In the genomic region with DNA sequence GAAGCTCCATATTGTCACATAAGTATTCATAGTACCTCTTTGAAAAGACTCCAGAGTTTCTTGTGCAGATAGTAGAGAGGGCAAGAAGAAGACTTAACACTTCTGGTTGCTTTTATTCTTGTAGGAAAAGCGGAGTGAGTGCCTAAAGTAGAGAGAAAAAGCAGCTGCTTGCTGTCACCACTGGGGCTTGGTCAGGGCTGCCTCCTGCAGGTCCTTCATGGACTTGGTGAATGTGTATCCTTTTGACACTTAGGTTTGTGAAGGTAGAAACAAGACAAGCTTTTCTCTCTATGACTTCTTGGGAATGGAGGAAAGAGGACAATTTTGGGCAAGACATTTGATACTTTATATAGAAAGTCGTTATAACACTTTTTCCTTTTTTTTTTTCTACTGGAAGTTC, we compare ENCODE assay signal across 11 cellular contexts.
DNase-seq lines count a peak whose midpoint lies in the region; ATAC-seq, FAIRE-seq and TF ChIP-seq lines count a peak whose summit lies in the region.
"Had no signal": no experiment of that assay in that cellular context is flagged by ENCODE, and none has a peak within 500 bp of the region (broad histone marks: within the 10 kb centered on the region; RNA-seq: fewer than 3 reads in every experiment).

No MANE protein-coding gene starts in this region.

- no peaks in the 10 kb centered on the region for H3K9me3 ChIP-seq in upper lobe of right lung

- H3K27ac ChIP-seq in upper lobe of right lung = no peak overlapping the region

- H3K4me3 ChIP-seq in bronchial epithelial cell (ENCODE audit: low read depth, low read length) = no peak overlapping the region
- H3K4me3 ChIP-seq in upper lobe of right lung = no peak overlapping the region

- DNase-seq in NCI-H1092 treated with DMSO at 0.1 percent for 48 hours (lab: John Stamatoyannopoulos, UW) = peak; percentile 4
- no peak for DNase-seq in NCI-H1092 (lab: John Stamatoyannopoulos, UW)
- DNase-seq in HT-29 (ENCODE audit: low spot score) = peak; percentile 7
- DNase-seq in bronchial epithelial cell (ENCODE audit: low read depth) = peak; percentile 26
- peak in 6 of 10 donors; percentile 22 to 88 (median 51) for DNase-seq in posterior cingulate gyrus
- DNase-seq in upper lobe of right lung = no peak
- DNase-seq in occipital lobe (lab: John Stamatoyannopoulos, UW) = no peak
- DNase-seq: activated T-cell treated with anti-CD3 and anti-CD28 coated beads, Interleukin-2, amount 50 U/mL, for 72 hours; NCI-H1694 treated with DMSO at 0.1 percent for 48 hours had no signal

- ATAC-seq in upper lobe of right lung = no peak
- no peak for ATAC-seq in HG03139 (IDR thresholded peaks at IDR 0.05; ENCODE audit: unreplicated experiment)
- ATAC-seq: activated T-cell treated with anti-CD3 and anti-CD28 coated beads, Interleukin-2, amount 50 U/mL, for 72 hours; left lobe of liver had no signal

- intact Hi-C loops in posterior cingulate gyrus (cut with DNase I) (loop anchor here (5.0 kb wide), 2 partner anchors 102 to 422 kb away; no protein-coding TSS in a partner anchor), upper lobe of right lung (cut with DNase I) (no loop called here)

- TF ChIP-seq CTCF in bronchial epithelial cell (IDR thresholded peaks at IDR 0.05; ENCODE audit: insufficient read depth, low read length, severe bottlenecking) (peak; percentile 46), upper lobe of right lung (IDR thresholded peaks at IDR 0.05) (no peak)

- FAIRE-seq in bronchial epithelial cell (lab: Jason Lieb, UNC) = no peak

- no peaks in the 10 kb centered on the region for H3K36me3 ChIP-seq in bronchial epithelial cell (ENCODE audit: control insufficient read depth, insufficient read depth, low read length)
- H3K36me3 ChIP-seq in upper lobe of right lung = no peaks in the 10 kb centered on the region

- H3K4me1 ChIP-seq in upper lobe of right lung = no peaks in the 10 kb centered on the region

- H3K27me3 ChIP-seq in bronchial epithelial cell (ENCODE audit: control insufficient read depth, insufficient read depth, low read length) = no peaks in the 10 kb centered on the region
- H3K27me3 ChIP-seq in upper lobe of right lung = no peaks in the 10 kb centered on the region

Comparison
In these comparisons a context has a peak if more than half of its experiments do, and no peak if none do; other contexts are left out.
1. DNase-seq: peak in NCI-H1092 treated with DMSO at 0.1 percent for 48 hours (single experiment), HT-29 (single experiment), bronchial epithelial cell (single experiment) and posterior cingulate gyrus (6 of 10); none in NCI-H1092 (single experiment), upper lobe of right lung (single experiment) and occipital lobe (single experiment).